Comparison of ENCODE assay signal across 10 cellular contexts in the genomic region with DNA sequence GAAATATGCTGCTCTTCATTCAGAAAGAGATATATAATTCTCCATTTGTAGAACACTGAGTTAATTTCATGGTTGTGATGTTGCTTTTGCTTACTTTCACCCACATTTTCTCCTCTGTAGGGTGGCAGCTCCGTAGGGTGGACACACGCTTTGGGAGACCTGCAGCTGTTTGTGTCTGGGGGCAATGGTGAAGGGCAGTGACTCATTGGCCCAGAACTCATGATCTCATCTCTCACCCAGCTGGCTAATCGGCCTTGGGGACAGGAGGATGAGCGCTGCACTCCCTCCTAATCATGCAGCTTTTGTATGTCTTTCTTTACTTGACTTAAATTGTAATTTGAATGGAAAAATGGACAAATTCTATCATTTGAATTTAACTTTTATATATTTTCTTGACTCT. TPM values are rescaled to one million over a fixed set of nuclear protein-coding genes. Genes with fewer than 3 reads are reported as not detected.
DNase-seq lines count a peak whose midpoint lies in the region; ATAC-seq, FAIRE-seq and TF ChIP-seq lines count a peak whose summit lies in the region.
"Had no signal": no experiment of that assay in that cellular context is flagged by ENCODE, and none has a peak within 500 bp of the region (broad histone marks: within the 10 kb centered on the region; RNA-seq: fewer than 3 reads in every experiment).

No MANE protein-coding gene starts in this region.

- H3K4me1 Mint-ChIP-seq in HFFc6 (ENCODE audit: low read depth), result peaks cover 71% of the 10 kb centered on the region

- peak overlapping the region; percentile 15; the same call in 1 of the 2 replicates for H3K27ac Mint-ChIP-seq in HFFc6
- H3K27ac Mint-ChIP-seq: activated T-cell treated with anti-CD3 and anti-CD28 coated beads, Interleukin-2, amount 50 U/mL, for 24 hours had no signal

- H3K27me3 Mint-ChIP-seq in HFFc6 (ENCODE audit: insufficient read depth), result no peaks in the 10 kb centered on the region
- H3K27me3 Mint-ChIP-seq: activated T-cell treated with anti-CD3 and anti-CD28 coated beads, Interleukin-2, amount 50 U/mL, for 24 hours had no signal

- peaks cover 8% of the 10 kb centered on the region for H3K36me3 Mint-ChIP-seq in HFFc6 (ENCODE audit: low read depth)

- ATAC-seq in HG02870 (IDR thresholded peaks at IDR 0.05; ENCODE audit: unreplicated experiment), result no peak

- FAIRE-seq in TTC549 (lab: Jason Lieb, UNC), result peak; percentile 63
- FAIRE-seq in frontal cortex (lab: Jason Lieb, UNC), result peak; percentile 17

- DNase-seq in HFFc6, result peak; percentile 62
- no peak for DNase-seq in frontal cortex (ENCODE audit: low spot score in 2 of 2)
- peak; percentile 56 for DNase-seq in renal cortical epithelial cell (ENCODE audit: low read depth)
- DNase-seq in NCI-H524 treated with DMSO at 0.1 percent for 48 hours (lab: John Stamatoyannopoulos, UW), result no peak
- no peak for DNase-seq in activated CD4-positive, CD25-positive, alpha-beta regulatory T cell (lab: John Stamatoyannopoulos, UW)
- DNase-seq in stimulated activated CD4-positive, alpha-beta T cell treated with anti-CD3 and anti-CD28 coated beads, Interleukin-1b, Interleukin-23, amount 100 ng/mL, for 48 hours, result no peak
- DNase-seq: activated T-cell treated with anti-CD3 and anti-CD28 coated beads, Interleukin-2, amount 50 U/mL, for 24 hours; T-helper 9 cell had no signal

- no peaks in the 10 kb centered on the region for H3K9me3 Mint-ChIP-seq in HFFc6

- H3K4me3 Mint-ChIP-seq in HFFc6, result peak overlapping the region; percentile 33; the same call in 1 of the 2 replicates
- H3K4me3 Mint-ChIP-seq: activated T-cell treated with anti-CD3 and anti-CD28 coated beads, Interleukin-2, amount 50 U/mL, for 24 hours had no signal

- no peak for TF ChIP-seq CTCF in HFFc6 (IDR thresholded peaks at IDR 0.05)

RNA-seq across cellular contexts. Expression of gene DISC1, which starts 9.6 kb away (rescaled TPM):
- total RNA-seq in HFFc6 (2021; fragmentation: NEBNext Ultra II Directional; extraction: Animal tissue kit (Norgen Biotek cat#: 25700)), result 1 to 10 TPM; 1.3 to 4.3 (median 1.9) TPM
- total RNA-seq in frontal cortex (5.3 TPM), renal cortical epithelial cell (2.4 and 6.1 TPM in 2 replicates)

Comparison
In these comparisons a context has a peak if more than half of its experiments do, and no peak if none do; other contexts are left out.
1. DNase-seq: peak in HFFc6 (single experiment) and renal cortical epithelial cell (single experiment); none in frontal cortex (0 of 2), NCI-H524 treated with DMSO at 0.1 percent for 48 hours (single experiment), activated CD4-positive, CD25-positive, alpha-beta regulatory T cell (0 of 4) and stimulated activated CD4-positive, alpha-beta T cell treated with anti-CD3 and anti-CD28 coated beads, Interleukin-1b, Interleukin-23, amount 100 ng/mL, for 48 hours (single experiment).